Comparison of ENCODE assay signal across 24 cellular contexts in genomic region chr2:129101186-129101585, GRCh38.
DNase-seq lines count a peak whose midpoint lies in the region; FAIRE-seq and TF ChIP-seq lines count a peak whose summit lies in the region.
"Had no signal": no experiment of that assay in that cellular context is flagged by ENCODE, and none has a peak within 500 bp of the region (broad histone marks: within the 10 kb centered on the region; RNA-seq: fewer than 3 reads in every experiment).

No MANE protein-coding gene starts in this region.

- H3K4me3 ChIP-seq in bronchial epithelial cell (ENCODE audit: low read depth, low read length), result no peak overlapping the region
- H3K4me3 ChIP-seq: A549, GM23248 had no signal

- FAIRE-seq in bronchial epithelial cell (lab: Jason Lieb, UNC), result peak; percentile 55
- FAIRE-seq: A549, G401.6, GM12892, GM19239, H1 had no signal

- H3K36me3 ChIP-seq in bronchial epithelial cell (ENCODE audit: control insufficient read depth, insufficient read depth, low read length), result no peaks in the 10 kb centered on the region

- no peak for TF ChIP-seq CTCF in C4-2B (conservative IDR thresholded peaks at IDR 0.05)
- TF ChIP-seq CTCF in bronchial epithelial cell (IDR thresholded peaks at IDR 0.05; ENCODE audit: insufficient read depth, low read length, severe bottlenecking), result no peak

- no peaks in the 10 kb centered on the region for H3K27me3 ChIP-seq in bronchial epithelial cell (ENCODE audit: control insufficient read depth, insufficient read depth, low read length)

- H3K27ac ChIP-seq in C4-2B, result peak overlapping the region; percentile 88
- H3K27ac ChIP-seq: A549, GM23248 had no signal

- no peak for DNase-seq in bronchial epithelial cell (ENCODE audit: low read depth)
- peak; percentile 19 for DNase-seq in midbrain (lab: John Stamatoyannopoulos, UW)
- DNase-seq in effector CD4-positive, alpha-beta T cell, result no peak
- DNase-seq in cerebellar nuclear complex (lab: John Stamatoyannopoulos, UW), result no peak
- DNase-seq in mesenteric fat pad (ENCODE audit: low spot score), result no peak
- no peak for DNase-seq in NCI-H748 treated with DMSO at 0.1 percent for 48 hours (lab: John Stamatoyannopoulos, UW)
- DNase-seq: 8988T; ACHN; AML-193; C1 segment of cervical spinal cord; Caco-2; CD4-positive, CD25-positive, alpha-beta regulatory T cell; CD8-positive, alpha-beta T cell; DMS153; DND-41; GM23248; H7; HCEC 1CT had no signal
